Comparison of ENCODE assay signal across 8 cellular contexts in genomic region chr2:27071277-27071989, GRCh38. TPM values are rescaled to one million over a fixed set of nuclear protein-coding genes. Genes with fewer than 3 reads are reported as not detected.
DNase-seq lines count a peak whose midpoint lies in the region; TF ChIP-seq lines count a peak whose summit lies in the region.

Gene OST4 (minus strand): TSS chr2:27071654.

- H3K4me1 ChIP-seq in neural progenitor cell (peaks cover 11% of the 10 kb centered on the region), subcutaneous abdominal adipose tissue (ENCODE audit: control insufficient read depth in 5 of 5, insufficient read depth in 5 of 5, low read length in 5 of 5) (peaks cover 5 to 64% (median 44%) of the 10 kb centered on the region in 5 donors)

- H3K4me3 ChIP-seq in H7 (ENCODE audit: insufficient read depth, low read depth, low read length), result peak within 1 kb of the TSS; percentile 99
- peak within 1 kb of the TSS; percentile 93 for H3K4me3 ChIP-seq in fibroblast of villous mesenchyme (ENCODE audit: low read depth, low read length)
- peak within 1 kb of the TSS; percentile 62 for H3K4me3 ChIP-seq in neural progenitor cell
- H3K4me3 ChIP-seq in subcutaneous abdominal adipose tissue (ENCODE audit: low read depth in 1 of 5, low read length in 5 of 5), result peak within 1 kb of the TSS; percentile 89 to 99 (median 96)

- H4K20me1 ChIP-seq in neural progenitor cell (ENCODE audit: low read depth), result peaks cover 6% of the 10 kb centered on the region

- peak within 1 kb of the TSS; percentile 98 for H3K27ac Mint-ChIP-seq in neural progenitor cell

- TF ChIP-seq CTCF in fibroblast of villous mesenchyme (IDR thresholded peaks at IDR 0.05; ENCODE audit: insufficient read depth, low read depth, low read length) (no peak), neural progenitor cell (IDR thresholded peaks at IDR 0.05) (no peak)

- H3K27me3 Mint-ChIP-seq in neural progenitor cell (ENCODE audit: insufficient read depth, low read depth), result peaks cover 2% of the 10 kb centered on the region

- DNase-seq in ELR (ENCODE audit: low read depth), result peak; percentile 92
- peak; percentile 99 for DNase-seq in H7
- DNase-seq in M059J (ENCODE audit: low read depth), result peak; percentile 88
- peak; percentile 32 for DNase-seq in SIG-M5 (lab: John Stamatoyannopoulos, UW)
- peak; percentile 86 for DNase-seq in activated gamma-delta T cell (lab: John Stamatoyannopoulos, UW)
- peak; percentile 94 for DNase-seq in fibroblast of villous mesenchyme (ENCODE audit: low read depth)
- peak; percentile 98 for DNase-seq in neural progenitor cell (ENCODE audit: low spot score)

- peak within 1 kb of the TSS; percentile 38 for H2AFZ ChIP-seq in neural progenitor cell (replicated peaks)

- peaks cover 49% of the 10 kb centered on the region for H3K4me1 Mint-ChIP-seq in neural progenitor cell

- peaks cover 28% of the 10 kb centered on the region for H3F3A ChIP-seq in neural progenitor cell (ENCODE audit: low read depth)

- H3K27ac ChIP-seq in neural progenitor cell, result no peak within 1 kb of the TSS
- H3K27ac ChIP-seq in subcutaneous abdominal adipose tissue (ENCODE audit: low read depth, low read length), result peak within 1 kb of the TSS; percentile 90

- peaks cover 20% of the 10 kb centered on the region for H3K79me2 ChIP-seq in neural progenitor cell (ENCODE audit: low read depth)

- peak within 1 kb of the TSS; percentile 72 for H3K9ac ChIP-seq in neural progenitor cell
- peak within 1 kb of the TSS; percentile 86 to 97 (median 93) for H3K9ac ChIP-seq in subcutaneous abdominal adipose tissue (ENCODE audit: low read length in 5 of 5)

- peaks cover 27% of the 10 kb centered on the region for H3K36me3 Mint-ChIP-seq in neural progenitor cell

- H3K9me3 Mint-ChIP-seq in neural progenitor cell, result no peaks in the 10 kb centered on the region

- H3K4me2 ChIP-seq in neural progenitor cell, result peak within 1 kb of the TSS; percentile 89

- H3K9me3 ChIP-seq in neural progenitor cell (ENCODE audit: low read depth) (no peaks in the 10 kb centered on the region), subcutaneous abdominal adipose tissue (ENCODE audit: control insufficient read depth in 5 of 5, low read length in 5 of 5) (no peaks in the 10 kb centered on the region)

- H3K27me3 ChIP-seq in H7 (ENCODE audit: control insufficient read depth, insufficient read depth, low read length) (no peaks in the 10 kb centered on the region), neural progenitor cell (no peaks in the 10 kb centered on the region), subcutaneous abdominal adipose tissue (ENCODE audit: control insufficient read depth in 5 of 5, insufficient read depth in 4 of 5, low read length in 5 of 5) (no peaks in the 10 kb centered on the region)

- H3K4me3 Mint-ChIP-seq in neural progenitor cell, result peak within 1 kb of the TSS; percentile 98

- H3K36me3 ChIP-seq in H7 (replicated peaks; ENCODE audit: control insufficient read depth, insufficient read depth, low read length) (peaks cover 18% of the 10 kb centered on the region), neural progenitor cell (no peaks in the 10 kb centered on the region), subcutaneous abdominal adipose tissue (ENCODE audit: control insufficient read depth in 5 of 5, insufficient read depth in 5 of 5, low read length in 5 of 5) (peaks cover 5 to 26% (median 24%) of the 10 kb centered on the region in 5 donors)

RNA-seq across cellular contexts. Expression of gene OST4, which starts in this region (rescaled TPM):
- 197 and 228 TPM in 2 replicates for total RNA-seq in H7 (2014; rRNA removed; shearing (Covaris generic))
- 247 and 491 TPM in 2 replicates for total RNA-seq in M059J (2014; rRNA removed; shearing (Covaris generic))
- 239 and 282 TPM in 2 replicates for total RNA-seq in fibroblast of villous mesenchyme
- total RNA-seq in neural progenitor cell (ENCODE audit: low replicate concordance), result 84.6 and 256 TPM in 2 replicates

Comparison
In these comparisons a context has a peak if more than half of its experiments do, and no peak if none do; other contexts are left out.
1. DNase-seq: peak in every context shown above with its lines; median percentile 99 in H7; 98 in neural progenitor cell; 94 in fibroblast of villous mesenchyme; 92 in ELR; 88 in M059J; 86 in activated gamma-delta T cell; 32 in SIG-M5.